24 cellular contexts compared by ENCODE assay signal in genomic region chr11:26134053-26134452, GRCh38.
"Had no signal": no experiment of that assay in that cellular context is flagged by ENCODE, and none has a peak within 500 bp of the region (broad histone marks: within the 10 kb centered on the region; RNA-seq: fewer than 3 reads in every experiment).

No MANE protein-coding gene starts in this region.

- H3K27ac ChIP-seq: adrenal gland, breast epithelium, SK-N-MC had no signal

- H3K9me3 ChIP-seq: adrenal gland, breast epithelium, MG63 had no signal

- ATAC-seq: activated CD8-positive, alpha-beta T cell treated with anti-CD3 and anti-CD28 coated beads, Interleukin-2, amount 10 ng/mL, durations not matched to agents 7 days and 5 days; PC-3 had no signal

- H3K4me3 ChIP-seq: adrenal gland, breast epithelium, MG63, SK-N-MC had no signal

- H3K27me3 ChIP-seq: adrenal gland, breast epithelium, MG63 had no signal

- DNase-seq: activated CD4-positive, alpha-beta T cell treated with anti-CD3 and anti-CD28 coated beads for 48 hours; activated CD4-positive, alpha-beta T cell treated with anti-CD3 and anti-CD28 coated beads, Interleukin-2, amount 50 U/mL, for 4 hours; activated CD4-positive, CD25-positive, alpha-beta regulatory T cell treated with anti-CD3 and anti-CD28 coated beads, Interleukin-2, amount 50 U/mL, for 72 hours; activated CD8-positive, alpha-beta memory T cell treated with anti-CD3 and anti-CD28 coated beads, Interleukin-2, amount 50 U/mL, for 48 hours; activated CD8-positive, alpha-beta T cell treated with anti-CD3 and anti-CD28 coated beads, Interleukin-2, amount 10 ng/mL, durations not matched to agents 7 days and 5 days; activated naive CD4-positive, alpha-beta T cell treated with anti-CD3 and anti-CD28 coated beads, Interleukin-2, amount 50 U/mL, for 16 hours; activated naive CD8-positive, alpha-beta T cell treated with anti-CD3 and anti-CD28 coated beads, Interleukin-2, amount 10 ng/mL, durations not matched to agents 7 days and 5 days; activated T-cell treated with anti-CD3 and anti-CD28 coated beads, Interleukin-2, amount 50 U/mL, for 1 hour; adrenal gland; aorta; caudate nucleus; KBM-7; MG63; NCI-H1105 treated with DMSO at 0.1 percent for 48 hours; NCI-H146; NCI-H1930; NCI-H2171; NCI-H2227 treated with DMSO at 0.1 percent for 48 hours; NCI-H446 treated with DMSO at 0.1 percent for 48 hours; NCI-H774; PC-3; SIG-M5 had no signal

- H3K36me3 ChIP-seq: adrenal gland, breast epithelium, MG63 had no signal

- H3K4me1 ChIP-seq: adrenal gland, breast epithelium had no signal
